In genomic region chr10:48681749-48682148, GRCh38 we compare ENCODE assay signal across 17 cellular contexts.
"Had no signal": no experiment of that assay in that cellular context is flagged by ENCODE, and none has a peak within 500 bp of the region (broad histone marks: within the 10 kb centered on the region; RNA-seq: fewer than 3 reads in every experiment).

No MANE protein-coding gene starts in this region.

- H3K4me1 ChIP-seq: tibial nerve, vagina had no signal

- H3K27ac ChIP-seq: brain microvascular endothelial cell, epithelial cell of prostate, neutrophil, skin epidermis, tibial nerve, vagina had no signal

- H3K4me3 ChIP-seq: lung, skin epidermis, tibial nerve, vagina had no signal

- H3K36me3 ChIP-seq: brain microvascular endothelial cell, neutrophil, tibial nerve, vagina had no signal

- ATAC-seq: activated naive CD4-positive, alpha-beta T cell treated with anti-CD3 and anti-CD28 coated beads, Interleukin-2, amount 50 U/mL, for 72 hours; effector memory CD8-positive, alpha-beta T cell; left cardiac atrium; naive thymus-derived CD8-positive, alpha-beta T cell; WTC11 had no signal

- DNase-seq: activated CD4-positive, alpha-beta T cell treated with anti-CD3 and anti-CD28 coated beads, Interleukin-2, amount 50 U/mL, for 4 hours; activated effector memory CD4-positive, alpha-beta T cell treated with anti-CD3 and anti-CD28 coated beads, Interleukin-2, amount 50 U/mL, for 16 hours; activated T-cell treated with anti-CD3 and anti-CD28 coated beads, Interleukin-2, amount 50 U/mL, for 1 hour; brain microvascular endothelial cell; effector memory CD8-positive, alpha-beta T cell; hypothalamus; left cardiac atrium; naive thymus-derived CD8-positive, alpha-beta T cell; retina had no signal

- H3K27me3 ChIP-seq: neutrophil, tibial nerve, vagina had no signal

- H3K9me3 ChIP-seq: neutrophil had no signal
